ENCODE assay signal across 9 cellular contexts in the genomic region with DNA sequence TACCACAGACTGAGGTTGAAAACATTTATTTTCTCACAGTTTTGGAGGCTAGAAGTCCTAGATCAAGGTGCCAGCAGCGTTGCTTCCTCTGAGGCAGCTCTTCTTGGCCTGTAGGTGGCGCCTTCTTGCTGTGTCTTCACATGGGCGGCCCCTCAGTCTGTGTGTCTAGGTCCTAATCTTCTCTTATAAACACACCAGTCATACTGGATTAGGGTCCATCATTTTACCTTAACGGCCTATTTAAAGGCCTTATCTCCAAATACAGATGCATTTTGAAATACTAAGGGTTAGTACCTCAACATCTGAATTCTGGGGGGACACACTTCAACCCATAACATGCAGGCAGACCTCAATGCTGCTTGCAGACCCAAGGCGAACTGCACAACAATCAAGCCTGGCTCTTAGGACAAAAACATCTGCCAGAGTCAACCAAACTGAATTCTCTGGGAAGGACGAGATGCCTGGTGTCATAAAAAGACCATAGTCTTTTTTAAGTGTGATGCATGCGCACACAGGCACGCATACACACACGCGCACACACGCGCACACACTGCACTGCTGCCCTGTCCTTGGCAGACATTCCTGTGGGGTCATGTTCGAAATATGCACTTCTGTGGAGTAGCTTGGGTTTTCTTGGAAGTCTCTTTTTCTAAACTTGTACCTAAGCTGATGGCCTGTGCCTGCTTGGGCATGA. TPM values are rescaled to one million over a fixed set of nuclear protein-coding genes. Genes with fewer than 3 reads are reported as not detected.
DNase-seq lines count a peak whose midpoint lies in the region; ATAC-seq and TF ChIP-seq lines count a peak whose summit lies in the region.
"Had no signal": no experiment of that assay in that cellular context is flagged by ENCODE, and none has a peak within 500 bp of the region (broad histone marks: within the 10 kb centered on the region; RNA-seq: fewer than 3 reads in every experiment).

No MANE protein-coding gene starts in this region.

- no peaks in the 10 kb centered on the region for H3K27me3 ChIP-seq in effector memory CD4-positive, alpha-beta T cell (replicated peaks; ENCODE audit: control insufficient read depth, insufficient read depth, low read length, poor library complexity, severe bottlenecking)

- H3K4me1 ChIP-seq in effector memory CD4-positive, alpha-beta T cell (ENCODE audit: control insufficient read depth, insufficient read depth, low read length, poor library complexity, severe bottlenecking), result peaks cover 11% of the 10 kb centered on the region
- H3K4me1 ChIP-seq in mucosa of descending colon (ENCODE audit: low read depth), result no peaks in the 10 kb centered on the region

- intact Hi-C loops in mucosa of descending colon (cut with DNase I, micrococcal nuclease), result no loop called here

- H3K27ac ChIP-seq in effector memory CD4-positive, alpha-beta T cell (ENCODE audit: insufficient read depth, low read length, poor library complexity, severe bottlenecking), result no peak overlapping the region
- H3K27ac ChIP-seq: skin epidermis had no signal

- TF ChIP-seq CTCF in mucosa of descending colon (IDR thresholded peaks at IDR 0.05), result peak; percentile 79

- H3K36me3 ChIP-seq in effector memory CD4-positive, alpha-beta T cell (ENCODE audit: control insufficient read depth, insufficient read depth, low read length), result no peaks in the 10 kb centered on the region
- H3K36me3 ChIP-seq in mucosa of descending colon (ENCODE audit: low read depth), result no peaks in the 10 kb centered on the region

- DNase-seq in NCI-H1417 (lab: John Stamatoyannopoulos, UW) (peak; percentile 47 to 73 (median 54)), NCI-H1417 treated with DMSO at 0.1 percent for 48 hours (lab: John Stamatoyannopoulos, UW) (no peak), NCI-H748 treated with DMSO at 0.1 percent for 48 hours (lab: John Stamatoyannopoulos, UW) (peak; percentile 61), mucosa of descending colon (peak; percentile 54 to 79 (median 71))
- peak; percentile 26 to 62 for DNase-seq in activated CD4-positive, alpha-beta T cell treated with anti-CD3 and anti-CD28 coated beads, Interleukin-2, amount 50 U/mL, for 24 hours (ENCODE audit: low read depth in 1 of 2, low spot score in 1 of 2)
- peak; percentile 38 to 56 (median 43) for DNase-seq in effector memory CD4-positive, alpha-beta T cell
- DNase-seq in stimulated activated CD8-positive, alpha-beta memory T cell treated with anti-CD3 and anti-CD28 coated beads, Interleukin-4, amount 100 ng/mL, for 48 hours, result peak; percentile 77

- ATAC-seq in HG03175 (IDR thresholded peaks at IDR 0.05; ENCODE audit: unreplicated experiment) (peak; percentile 41), mucosa of descending colon (peak; percentile 32)

- no peak overlapping the region for H3K4me3 ChIP-seq in effector memory CD4-positive, alpha-beta T cell (ENCODE audit: insufficient read depth, low read depth, low read length, poor library complexity, severe bottlenecking)
- H3K4me3 ChIP-seq in mucosa of descending colon, result no peak overlapping the region
- H3K4me3 ChIP-seq: skin epidermis had no signal

- H3K9me3 ChIP-seq in effector memory CD4-positive, alpha-beta T cell (ENCODE audit: control insufficient read depth, low read length), result no peaks in the 10 kb centered on the region
- H3K9me3 ChIP-seq in mucosa of descending colon, result no peaks in the 10 kb centered on the region

RNA-seq across cellular contexts. Expression of a gene that starts 4.3 kb away (rescaled TPM):
- 10 to 100 TPM; 30.4 to 33.5 (median 30.5) TPM for total RNA-seq in mucosa of descending colon

RNA-seq across cellular contexts. Expression of a gene that starts 45.9 kb away (rescaled TPM):
- total RNA-seq in mucosa of descending colon, result 100 to 1,000 TPM in 2 of 3 donors, 10 to 100 TPM in 1; 96.3 to 176 (median 171) TPM
